ENCODE assay signal across 8 cellular contexts in genomic region chrX:57573754-57574153, GRCh38. TPM values are rescaled to one million over a fixed set of nuclear protein-coding genes. Genes with fewer than 3 reads are reported as not detected.
A peak's percentile ranks its signal among the peaks of the same experiment; 100 is the strongest.
DNase-seq lines count a peak whose midpoint lies in the region; ATAC-seq and TF ChIP-seq lines count a peak whose summit lies in the region.

No MANE protein-coding gene starts in this region.

- peak; percentile 59 for TF ChIP-seq CTCF in AG09309 (IDR thresholded peaks at IDR 0.05; ENCODE audit: control insufficient read depth, insufficient read depth, low read depth, low read length, missing control alignments)
- peak; percentile 40; the same call in 1 of the 2 replicates for TF ChIP-seq CTCF in GM12875 (IDR thresholded peaks at IDR 0.05; ENCODE audit: borderline replicate concordance, insufficient read depth, low read depth, low read length)
- peak; percentile 47 for TF ChIP-seq CTCF in epithelial cell of esophagus (IDR thresholded peaks at IDR 0.05; ENCODE audit: insufficient read depth, low read depth, low read length, missing control alignments)
- no peak for TF ChIP-seq CTCF in GM13976 (IDR thresholded peaks at IDR 0.05; ENCODE audit: borderline replicate concordance, control extremely low read depth, extremely low read depth, insufficient read depth, missing control alignments)

- H3K4me3 ChIP-seq in AG09309 (ENCODE audit: control insufficient read depth, low read depth, low read length) (no peak overlapping the region), GM12875 (ENCODE audit: low read depth, low read length) (no peak overlapping the region), epithelial cell of esophagus (ENCODE audit: low read length) (no peak overlapping the region), aorta (ENCODE audit: low read length in 2 of 2) (no peak overlapping the region)

- no peaks in the 10 kb centered on the region for H3K4me1 ChIP-seq in aorta (ENCODE audit: control insufficient read depth in 1 of 2, insufficient read depth in 2 of 2, low read length in 2 of 2)

- H3K36me3 ChIP-seq in aorta (ENCODE audit: control insufficient read depth in 1 of 2, insufficient read depth in 2 of 2, low read length in 1 of 2) = no peaks in the 10 kb centered on the region

- no peaks in the 10 kb centered on the region for H3K27me3 ChIP-seq in aorta (ENCODE audit: control insufficient read depth in 1 of 2, insufficient read depth in 2 of 2, low read length in 1 of 2)

- in situ Hi-C loops in GM13976 (cut with MboI; ENCODE audit: low sequenced_read_pairs, unreplicated experiment) = no loop called here

- no peak for DNase-seq in AG09309 (ENCODE audit: low read depth)
- peak; percentile 5 for DNase-seq in NOMO-1 treated with dmso at 0.1 percent for 144 hours (lab: John Stamatoyannopoulos, UW; ENCODE audit: unreplicated experiment)
- peak; percentile 24 for DNase-seq in epithelial cell of esophagus (ENCODE audit: low read depth)
- no peak for DNase-seq in GM13976 (ENCODE audit: low spot score)
- no peak for DNase-seq in aorta

- intact Hi-C loops in aorta (cut with DNase I) = no loop called here

- H3K27ac ChIP-seq in aorta (ENCODE audit: low read depth in 1 of 2, low read length in 2 of 2) = no peak overlapping the region

- ATAC-seq in aorta (ENCODE audit: low FRiP score) (no peak), GM21360 (IDR thresholded peaks at IDR 0.05; ENCODE audit: unreplicated experiment) (no peak), GM18520 (IDR thresholded peaks at IDR 0.05; ENCODE audit: unreplicated experiment) (no peak)

- 16 to 17% methylated on average over 2 of the region's 2 CpGs for WGBS in aorta, 2 donors

- H3K9me3 ChIP-seq in aorta (ENCODE audit: control insufficient read depth, low read length) = no peaks in the 10 kb centered on the region

RNA-seq across cellular contexts. Expression of gene ZXDB, which starts 18.1 kb away (rescaled TPM):
- 1 to 10 TPM; 8.3 to 8.6 TPM for total RNA-seq in aorta
- 1 to 10 TPM; 1.9 to 4.5 TPM for polyA plus RNA-seq in aorta

Comparison
In these comparisons a context has a peak if more than half of its experiments do, and no peak if none do; other contexts are left out.
1. DNase-seq: peak in NOMO-1 treated with dmso at 0.1 percent for 144 hours (single experiment) and epithelial cell of esophagus (single experiment); none in AG09309 (single experiment), GM13976 (single experiment) and aorta (0 of 2).